In genomic region chr17:59642535-59642934, GRCh38 we compare ENCODE assay signal across 14 cellular contexts. TPM values are rescaled to one million over a fixed set of nuclear protein-coding genes. Genes with fewer than 3 reads are reported as not detected.
DNase-seq lines count a peak whose midpoint lies in the region; ATAC-seq and TF ChIP-seq lines count a peak whose summit lies in the region.
"Had no signal": no experiment of that assay in that cellular context is flagged by ENCODE, and none has a peak within 500 bp of the region (broad histone marks: within the 10 kb centered on the region; RNA-seq: fewer than 3 reads in every experiment).

No MANE protein-coding gene starts in this region.

- H3K4me1 Mint-ChIP-seq in CD8-positive, alpha-beta memory T cell: peaks cover 50 to 72% (median 68%) of the 10 kb centered on the region in 3 donors
- H3K4me1 Mint-ChIP-seq in activated naive CD8-positive, alpha-beta T cell treated with anti-CD3 and anti-CD28 coated beads, Interleukin-2, amount 50 U/mL, for 24 hours: peaks cover 48% of the 10 kb centered on the region

- no peak for TF ChIP-seq CTCF in osteoblast (IDR thresholded peaks at IDR 0.05; ENCODE audit: extremely low read depth, low read depth, low read length)

- no peaks in the 10 kb centered on the region for H3K27me3 Mint-ChIP-seq in CD8-positive, alpha-beta memory T cell
- no peaks in the 10 kb centered on the region for H3K27me3 Mint-ChIP-seq in activated naive CD8-positive, alpha-beta T cell treated with anti-CD3 and anti-CD28 coated beads, Interleukin-2, amount 50 U/mL, for 24 hours

- H3K36me3 Mint-ChIP-seq in CD8-positive, alpha-beta memory T cell: peaks cover 0 to 44% (median 5%) of the 10 kb centered on the region in 3 donors
- H3K36me3 Mint-ChIP-seq in activated naive CD8-positive, alpha-beta T cell treated with anti-CD3 and anti-CD28 coated beads, Interleukin-2, amount 50 U/mL, for 24 hours (ENCODE audit: low read depth): peaks cover 20% of the 10 kb centered on the region

- H3K4me3 Mint-ChIP-seq in CD8-positive, alpha-beta memory T cell: peak overlapping the region in 3 of 7 donors; percentile 67 to 70 (median 69)
- peak overlapping the region; percentile 40 for H3K4me3 Mint-ChIP-seq in activated naive CD8-positive, alpha-beta T cell treated with anti-CD3 and anti-CD28 coated beads, Interleukin-2, amount 50 U/mL, for 24 hours

- H4K20me1 ChIP-seq in osteoblast (ENCODE audit: insufficient read depth, low read length): peaks cover 88% of the 10 kb centered on the region

- no peak for DNase-seq in CD8-positive, alpha-beta memory T cell
- DNase-seq in activated naive CD8-positive, alpha-beta T cell treated with anti-CD3 and anti-CD28 coated beads, Interleukin-2, amount 50 U/mL, for 24 hours: no peak
- DNase-seq in osteoblast (ENCODE audit: insufficient read length, low spot score, missing footprints): no peak
- DNase-seq in cerebellar nuclear complex (lab: John Stamatoyannopoulos, UW): no peak
- no peak for DNase-seq in NCI-H526 treated with DMSO at 0.1 percent for 48 hours (lab: John Stamatoyannopoulos, UW)
- DNase-seq: activated CD4-positive, CD25-positive, alpha-beta regulatory T cell; activated naive CD4-positive, alpha-beta T cell treated with anti-CD3 and anti-CD28 coated beads for 36 hours; DMS79 treated with DMSO at 0.1 percent for 48 hours; NCI-H1694; sigmoid colon; uterus had no signal

- H3K9me3 Mint-ChIP-seq in CD8-positive, alpha-beta memory T cell: no peaks in the 10 kb centered on the region
- H3K9me3 Mint-ChIP-seq in activated naive CD8-positive, alpha-beta T cell treated with anti-CD3 and anti-CD28 coated beads, Interleukin-2, amount 50 U/mL, for 24 hours: no peaks in the 10 kb centered on the region
- H3K9me3 Mint-ChIP-seq: activated naive CD4-positive, alpha-beta T cell treated with anti-CD3 and anti-CD28 coated beads for 36 hours had no signal

- no peaks in the 10 kb centered on the region for H3K27me3 ChIP-seq in CD8-positive, alpha-beta memory T cell (ENCODE audit: insufficient read depth, low read length, poor library complexity, severe bottlenecking)
- no peaks in the 10 kb centered on the region for H3K27me3 ChIP-seq in osteoblast (ENCODE audit: insufficient read depth, low read length)
- H3K27me3 ChIP-seq: sigmoid colon, uterus had no signal

- peak; percentile 14 for ATAC-seq in HG03196 (IDR thresholded peaks at IDR 0.05; ENCODE audit: unreplicated experiment)
- no peak for ATAC-seq in activated naive CD8-positive, alpha-beta T cell treated with anti-CD3 and anti-CD28 coated beads, Interleukin-2, amount 50 U/mL, for 24 hours
- ATAC-seq in GM18861 (IDR thresholded peaks at IDR 0.05; ENCODE audit: unreplicated experiment): no peak

- H3K79me2 ChIP-seq in osteoblast (ENCODE audit: insufficient read depth, low read length): peaks cover 100% of the 10 kb centered on the region

- POLR2A ChIA-PET in CD8-positive, alpha-beta memory T cell (lab: Charles Lee): interaction anchor here (1.6 kb wide), 1 partner anchor 23 kb away, joined by 7 read pairs; the partner anchor contains the start of gene CLTC

- H3K27ac ChIP-seq in CD8-positive, alpha-beta memory T cell (ENCODE audit: low read depth, low read length): no peak overlapping the region
- H3K27ac ChIP-seq in osteoblast (ENCODE audit: low read depth, low read length): no peak overlapping the region
- H3K27ac ChIP-seq: sigmoid colon, uterus had no signal

- peaks cover 30% of the 10 kb centered on the region for H3K4me1 ChIP-seq in CD8-positive, alpha-beta memory T cell (ENCODE audit: insufficient read depth, low read length)
- peaks cover 33% of the 10 kb centered on the region for H3K4me1 ChIP-seq in osteoblast (ENCODE audit: insufficient read depth, low read length)

- H3K27ac Mint-ChIP-seq in CD8-positive, alpha-beta memory T cell: peak overlapping the region in 7 of 8 donors; percentile 8 to 83 (median 79)
- peak overlapping the region; percentile 74 for H3K27ac Mint-ChIP-seq in activated naive CD8-positive, alpha-beta T cell treated with anti-CD3 and anti-CD28 coated beads, Interleukin-2, amount 50 U/mL, for 24 hours

- H3K4me2 ChIP-seq in osteoblast (ENCODE audit: insufficient read depth, low read length): peak overlapping the region; percentile 5

- H2AFZ ChIP-seq in osteoblast (ENCODE audit: low read length): no peak overlapping the region

- H3K4me3 ChIP-seq in CD8-positive, alpha-beta memory T cell (ENCODE audit: low read length): no peak overlapping the region
- H3K4me3 ChIP-seq in osteoblast (ENCODE audit: insufficient read depth, low read length): no peak overlapping the region
- H3K4me3 ChIP-seq: lung, sigmoid colon, uterus had no signal

- peaks cover 12% of the 10 kb centered on the region for H3K36me3 ChIP-seq in CD8-positive, alpha-beta memory T cell (ENCODE audit: insufficient read depth, low read length)
- H3K36me3 ChIP-seq in osteoblast (ENCODE audit: insufficient read depth, low read length): peaks cover 42% of the 10 kb centered on the region
- H3K36me3 ChIP-seq: uterus had no signal

- no peaks in the 10 kb centered on the region for H3K9me3 ChIP-seq in CD8-positive, alpha-beta memory T cell (ENCODE audit: low read length)
- no peaks in the 10 kb centered on the region for H3K9me3 ChIP-seq in osteoblast (ENCODE audit: low read depth, low read length)
- H3K9me3 ChIP-seq: sigmoid colon, uterus had no signal

- CTCF ChIA-PET in CD8-positive, alpha-beta memory T cell (lab: Charles Lee): no interaction called here

RNA-seq across cellular contexts. Expression of gene CLTC, which starts 22.8 kb away (rescaled TPM):
- total RNA-seq in CD8-positive, alpha-beta memory T cell: 100 to 1,000 TPM; 177 to 183 TPM
- polyA plus RNA-seq in CD8-positive, alpha-beta memory T cell: 41.1 TPM
- total RNA-seq in osteoblast: 502 and 518 TPM in 2 replicates
